ENCODE assay signal across 8 cellular contexts in genomic region chr7:17304926-17305325, GRCh38. TPM values are rescaled to one million over a fixed set of nuclear protein-coding genes. Genes with fewer than 3 reads are reported as not detected.
DNase-seq lines count a peak whose midpoint lies in the region; ATAC-seq and TF ChIP-seq lines count a peak whose summit lies in the region.

No MANE protein-coding gene starts in this region.

- peaks cover 38% of the 10 kb centered on the region for H3K4me1 ChIP-seq in CD8-positive, alpha-beta memory T cell (ENCODE audit: insufficient read depth, low read length)
- H3K4me1 ChIP-seq in ovary (ENCODE audit: insufficient read depth), result peaks cover 3% of the 10 kb centered on the region

- CTCF ChIA-PET in CD8-positive, alpha-beta memory T cell (lab: Charles Lee), result interaction anchor here (2.1 to 2.4 kb wide), 2 partner anchors 9 to 322 kb away, joined by 4 to 7 read pairs; no protein-coding TSS in a partner anchor
- CTCF ChIA-PET in activated CD4-positive, alpha-beta memory T cell treated with anti-CD3 and anti-CD28 coated beads for 36 hours (lab: Charles Lee), result interaction anchor here (0.6 to 2.9 kb wide), 5 partner anchors 98 to 322 kb away, joined by 3 to 11 read pairs (median 4); no protein-coding TSS in a partner anchor

- no peak overlapping the region for H3K27ac ChIP-seq in CD8-positive, alpha-beta memory T cell (ENCODE audit: low read depth, low read length)
- H3K27ac ChIP-seq in ovary, result no peak overlapping the region

- H3K4me3 Mint-ChIP-seq in CD8-positive, alpha-beta memory T cell, result peak overlapping the region in 6 of 7 donors; percentile 3 to 67 (median 38)
- peak overlapping the region; percentile 56 for H3K4me3 Mint-ChIP-seq in activated CD4-positive, alpha-beta memory T cell treated with anti-CD3 and anti-CD28 coated beads for 36 hours
- H3K4me3 Mint-ChIP-seq in type B pancreatic cell, result peak overlapping the region; percentile 70

- H3K9me3 ChIP-seq in CD8-positive, alpha-beta memory T cell (ENCODE audit: low read length), result no peaks in the 10 kb centered on the region
- H3K9me3 ChIP-seq in ovary, result no peaks in the 10 kb centered on the region

- DNase-seq in CD8-positive, alpha-beta memory T cell, result peak in 1 of 5 donors; percentile 8
- DNase-seq in activated CD4-positive, alpha-beta memory T cell treated with anti-CD3 and anti-CD28 coated beads for 36 hours, result peak; percentile 25
- peak; percentile 87 for DNase-seq in glomerular endothelial cell (ENCODE audit: extremely low read depth, low read depth, low spot score)
- DNase-seq in type B pancreatic cell (ENCODE audit: extremely low spot score, unreplicated experiment), result no peak
- DNase-seq in ovary, result no peak

- no peaks in the 10 kb centered on the region for H3K27me3 ChIP-seq in CD8-positive, alpha-beta memory T cell (ENCODE audit: insufficient read depth, low read length, poor library complexity, severe bottlenecking)
- no peaks in the 10 kb centered on the region for H3K27me3 ChIP-seq in ovary

- H3K36me3 ChIP-seq in CD8-positive, alpha-beta memory T cell (ENCODE audit: insufficient read depth, low read length), result no peaks in the 10 kb centered on the region
- no peaks in the 10 kb centered on the region for H3K36me3 ChIP-seq in ovary

- no peak overlapping the region for H3K4me3 ChIP-seq in CD8-positive, alpha-beta memory T cell (ENCODE audit: low read length)
- H3K4me3 ChIP-seq in ovary, result no peak overlapping the region

- intact Hi-C loops in activated CD4-positive, alpha-beta memory T cell treated with anti-CD3 and anti-CD28 coated beads for 36 hours (cut with micrococcal nuclease), result loop anchor here (1.0 to 10.0 kb wide), 15 partner anchors 44 to 880 kb away; partner anchors contain the start of gene CRPPA
- intact Hi-C loops in ovary (cut with DNase I), result no loop called here

- peaks cover 18 to 50% (median 25%) of the 10 kb centered on the region in 3 donors for H3K4me1 Mint-ChIP-seq in CD8-positive, alpha-beta memory T cell
- peaks cover 26% of the 10 kb centered on the region for H3K4me1 Mint-ChIP-seq in activated CD4-positive, alpha-beta memory T cell treated with anti-CD3 and anti-CD28 coated beads for 36 hours (ENCODE audit: low read depth)
- peaks cover 6% of the 10 kb centered on the region for H3K4me1 Mint-ChIP-seq in type B pancreatic cell (ENCODE audit: unreplicated experiment)

- POLR2A ChIA-PET in CD8-positive, alpha-beta memory T cell (lab: Charles Lee), result no interaction called here
- POLR2A ChIA-PET in activated CD4-positive, alpha-beta memory T cell treated with anti-CD3 and anti-CD28 coated beads for 36 hours (lab: Charles Lee), result interaction anchor here (1.0 to 3.2 kb wide), 3 partner anchors 98 to 178 kb away, joined by 3 to 18 read pairs (median 4); no protein-coding TSS in a partner anchor

- no peak for TF ChIP-seq EP300 in ovary (IDR thresholded peaks at IDR 0.05)

- H3K36me3 Mint-ChIP-seq in CD8-positive, alpha-beta memory T cell, result peaks cover 0 to 5% (median 0%) of the 10 kb centered on the region in 3 donors
- peaks cover 2% of the 10 kb centered on the region for H3K36me3 Mint-ChIP-seq in activated CD4-positive, alpha-beta memory T cell treated with anti-CD3 and anti-CD28 coated beads for 36 hours
- no peaks in the 10 kb centered on the region for H3K36me3 Mint-ChIP-seq in type B pancreatic cell

- H3K27me3 Mint-ChIP-seq in CD8-positive, alpha-beta memory T cell, result no peaks in the 10 kb centered on the region
- H3K27me3 Mint-ChIP-seq in activated CD4-positive, alpha-beta memory T cell treated with anti-CD3 and anti-CD28 coated beads for 36 hours, result no peaks in the 10 kb centered on the region
- H3K27me3 Mint-ChIP-seq in type B pancreatic cell, result peaks cover 4% of the 10 kb centered on the region

- no peak for TF ChIP-seq CTCF in type B pancreatic cell (conservative IDR thresholded peaks at IDR 0.05)
- no peak for TF ChIP-seq CTCF in ovary (IDR thresholded peaks at IDR 0.05)

- no peaks in the 10 kb centered on the region for H3K9me3 Mint-ChIP-seq in CD8-positive, alpha-beta memory T cell
- H3K9me3 Mint-ChIP-seq in activated CD4-positive, alpha-beta memory T cell treated with anti-CD3 and anti-CD28 coated beads for 36 hours, result no peaks in the 10 kb centered on the region
- no peaks in the 10 kb centered on the region for H3K9me3 Mint-ChIP-seq in type B pancreatic cell

- peak; percentile 35 for ATAC-seq in HG02981 (IDR thresholded peaks at IDR 0.05; ENCODE audit: unreplicated experiment)
- ATAC-seq in HG03342 (IDR thresholded peaks at IDR 0.05; ENCODE audit: unreplicated experiment), result no peak
- no peak for ATAC-seq in GM21528 (IDR thresholded peaks at IDR 0.05; ENCODE audit: low FRiP score, unreplicated experiment)

- H3K27ac Mint-ChIP-seq in CD8-positive, alpha-beta memory T cell, result peak overlapping the region in 5 of 8 donors; percentile 2 to 75 (median 35)
- H3K27ac Mint-ChIP-seq in activated CD4-positive, alpha-beta memory T cell treated with anti-CD3 and anti-CD28 coated beads for 36 hours, result peak overlapping the region; percentile 83
- peak overlapping the region; percentile 51 for H3K27ac Mint-ChIP-seq in type B pancreatic cell

- no peak for TF ChIP-seq POLR2A in ovary (IDR thresholded peaks at IDR 0.05)

RNA-seq across cellular contexts. Expression of gene AHR, which starts 6.5 kb away (rescaled TPM):
- 10 to 100 TPM; 48.9 to 54.6 TPM for total RNA-seq in CD8-positive, alpha-beta memory T cell
- polyA plus RNA-seq in CD8-positive, alpha-beta memory T cell, result 7.3 TPM
- total RNA-seq in activated CD4-positive, alpha-beta memory T cell treated with anti-CD3 and anti-CD28 coated beads for 36 hours, result 10 to 100 TPM; 40.9 to 43.3 TPM
- total RNA-seq in glomerular endothelial cell (51.8 and 56.9 TPM in 2 replicates), type B pancreatic cell (ENCODE audit: low replicate concordance) (41.0 and 66.0 TPM in 2 replicates), ovary (100 to 1,000 TPM in 1 of 7 donors, 10 to 100 TPM in 6; 20.5 to 105 (median 45.5) TPM)
- 10 to 100 TPM in 1 of 2 donors, 1 to 10 TPM in 1; 9.7 to 35.0 TPM for polyA plus RNA-seq in ovary

Comparison
In these comparisons a context has a peak if more than half of its experiments do, and no peak if none do; other contexts are left out.
1. DNase-seq: peak in activated CD4-positive, alpha-beta memory T cell treated with anti-CD3 and anti-CD28 coated beads for 36 hours (single experiment) and glomerular endothelial cell (single experiment); none in type B pancreatic cell (single experiment) and ovary (0 of 5).
2. Peak in every context shown above with its lines, with median percentiles within 50 percentile points of each other: H3K27ac Mint-ChIP-seq and H3K4me3 Mint-ChIP-seq.